ENCODE assay signal across 15 cellular contexts in the genomic region with DNA sequence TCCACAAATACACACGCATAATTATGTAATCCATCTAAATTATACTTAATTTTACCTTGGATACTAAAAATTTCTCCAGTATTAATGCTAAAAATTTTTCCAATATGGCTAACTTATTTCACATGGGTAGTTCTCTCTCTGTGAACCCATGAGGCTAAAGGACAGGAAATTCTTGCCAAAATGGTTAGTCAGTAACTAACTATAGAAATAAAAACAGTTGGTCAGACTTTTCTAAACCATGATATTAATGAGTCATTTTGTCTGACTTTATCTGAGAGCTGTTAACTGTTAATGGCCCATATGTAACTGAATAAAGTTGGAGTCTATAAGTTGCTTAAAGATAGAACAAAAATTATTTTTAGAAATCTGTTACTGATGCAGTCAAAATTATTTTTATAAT.
DNase-seq lines count a peak whose midpoint lies in the region; ATAC-seq, FAIRE-seq and TF ChIP-seq lines count a peak whose summit lies in the region.
"Had no signal": no experiment of that assay in that cellular context is flagged by ENCODE, and none has a peak within 500 bp of the region (broad histone marks: within the 10 kb centered on the region; RNA-seq: fewer than 3 reads in every experiment).

No MANE protein-coding gene starts in this region.

- no peak for ATAC-seq in mucosa of descending colon

- no peak overlapping the region for H2AFZ ChIP-seq in mammary epithelial cell (ENCODE audit: low read depth, low read length)

- intact Hi-C loops in mammary epithelial cell (cut with micrococcal nuclease) (no loop called here), mucosa of descending colon (cut with DNase I, micrococcal nuclease) (no loop called here), adrenal gland (cut with DNase I) (no loop called here)

- in situ Hi-C loops in ACHN (cut with HindIII; ENCODE audit: low pct_ligation_motif_present, low pct_unique_long_range_greater_than_20kb, low sequenced_read_pairs): no loop called here
- in situ Hi-C loops in mammary epithelial cell (cut with MboI; ENCODE audit: low sequenced_read_pairs in 2 of 2): no loop called here

- FAIRE-seq in islet of Langerhans (lab: Jason Lieb, UNC): peak; percentile 33
- FAIRE-seq: endometrium, small intestine had no signal

- TF ChIP-seq CTCF in mammary epithelial cell (conservative IDR thresholded peaks at IDR 0.05 in 1 of 2, IDR thresholded peaks at IDR 0.05 in 1 of 2; ENCODE audit: extremely low read depth in 1 of 2, insufficient read depth in 1 of 2, low read depth in 1 of 2, low read length in 2 of 2): no peak
- TF ChIP-seq CTCF in mucosa of descending colon (IDR thresholded peaks at IDR 0.05): no peak
- TF ChIP-seq CTCF in adrenal gland (IDR thresholded peaks at IDR 0.05): no peak

- H3K9ac ChIP-seq in mammary epithelial cell (ENCODE audit: insufficient read depth, low read length): no peak overlapping the region

- no peaks in the 10 kb centered on the region for H3K36me3 ChIP-seq in mammary epithelial cell (ENCODE audit: insufficient read depth, low read length)
- no peaks in the 10 kb centered on the region for H3K36me3 ChIP-seq in mucosa of descending colon (ENCODE audit: low read depth)
- no peaks in the 10 kb centered on the region for H3K36me3 ChIP-seq in adrenal gland (replicated peaks in 1 of 2)
- H3K36me3 ChIP-seq: cardiac muscle cell, HAP-1 had no signal

- CTCF ChIA-PET in mammary epithelial cell (lab: Charles Lee; ENCODE audit: low non-redundant PET): no interaction called here

- dilution Hi-C loops in mammary epithelial cell (cut with HindIII; ENCODE audit: low sequenced_read_pairs): no loop called here

- peak; percentile 21 for DNase-seq in ACHN
- DNase-seq in LHCN-M2 (ENCODE audit: low read depth): peak; percentile 88
- peak; percentile 72 for DNase-seq in mammary epithelial cell
- DNase-seq in activated T-cell treated with anti-CD3 and anti-CD28 coated beads, Interleukin-2, amount 50 U/mL, for 1 hour: no peak
- no peak for DNase-seq in mucosa of descending colon
- no peak for DNase-seq in adrenal gland
- no peak for DNase-seq in DMS114 treated with DMSO at 0.1 percent for 48 hours (lab: John Stamatoyannopoulos, UW; ENCODE audit: unreplicated experiment)
- DNase-seq: NCI-H1694, SHP77, small intestine had no signal

- H3K4me3 ChIP-seq in mammary epithelial cell (replicated peaks in 1 of 3; ENCODE audit: insufficient read depth in 1 of 3, low read depth in 2 of 3, low read length in 3 of 3) (no peak overlapping the region), mucosa of descending colon (no peak overlapping the region), adrenal gland (no peak overlapping the region)
- H3K4me3 ChIP-seq: cardiac muscle cell, HAP-1, lung had no signal

- H3K27ac ChIP-seq in mammary epithelial cell (ENCODE audit: insufficient read depth, low read depth, low read length) (no peak overlapping the region), adrenal gland (no peak overlapping the region)
- H3K27ac ChIP-seq: cardiac muscle cell had no signal

- H3K4me1 ChIP-seq in mammary epithelial cell (ENCODE audit: insufficient read depth, low read length): peaks cover 9% of the 10 kb centered on the region
- H3K4me1 ChIP-seq in mucosa of descending colon (ENCODE audit: low read depth): no peaks in the 10 kb centered on the region
- no peaks in the 10 kb centered on the region for H3K4me1 ChIP-seq in adrenal gland (replicated peaks in 1 of 2)
- H3K4me1 ChIP-seq: HAP-1 had no signal

- BruUV-seq in mammary epithelial cell (replicated peaks; lab: Mats Ljungman, UMichigan): no TSS peak

- H4K20me1 ChIP-seq in mammary epithelial cell (ENCODE audit: insufficient read depth, low read length): no peaks in the 10 kb centered on the region

- no peaks in the 10 kb centered on the region for H3K27me3 ChIP-seq in mammary epithelial cell (ENCODE audit: insufficient read depth, low read length)
- no peaks in the 10 kb centered on the region for H3K27me3 ChIP-seq in adrenal gland
- H3K27me3 ChIP-seq: cardiac muscle cell had no signal

- TF ChIP-seq POLR2A in adrenal gland (IDR thresholded peaks at IDR 0.05): no peak

- H3K9me3 ChIP-seq in mammary epithelial cell (replicated peaks; ENCODE audit: insufficient read depth, low read length): no peaks in the 10 kb centered on the region
- H3K9me3 ChIP-seq in mucosa of descending colon: peaks cover 4% of the 10 kb centered on the region
- H3K9me3 ChIP-seq in adrenal gland (replicated peaks in 1 of 3): no peaks in the 10 kb centered on the region
- H3K9me3 ChIP-seq: HAP-1 had no signal

- no peak overlapping the region for H3K4me2 ChIP-seq in mammary epithelial cell (ENCODE audit: insufficient read depth, low read depth, low read length)

- 100% methylated on average over 1 of the region's 1 CpG for WGBS in mammary epithelial cell (ENCODE audit: low coverage, missing lambda C conversion rate)
- 74 to 82% (median 78%) methylated on average over 1 of the region's 1 CpG for WGBS in adrenal gland, 4 donors

- no peaks in the 10 kb centered on the region for H3K79me2 ChIP-seq in mammary epithelial cell (ENCODE audit: insufficient read depth, low read length)

Comparison
In these comparisons a context has a peak if more than half of its experiments do, and no peak if none do; other contexts are left out.
1. DNase-seq: peak in ACHN (single experiment), LHCN-M2 (single experiment) and mammary epithelial cell (single experiment); none in activated T-cell treated with anti-CD3 and anti-CD28 coated beads, Interleukin-2, amount 50 U/mL, for 1 hour (single experiment), mucosa of descending colon (0 of 3), adrenal gland (0 of 7) and DMS114 treated with DMSO at 0.1 percent for 48 hours (single experiment).